Comparison of ENCODE assay signal across 9 cellular contexts in the genomic region with DNA sequence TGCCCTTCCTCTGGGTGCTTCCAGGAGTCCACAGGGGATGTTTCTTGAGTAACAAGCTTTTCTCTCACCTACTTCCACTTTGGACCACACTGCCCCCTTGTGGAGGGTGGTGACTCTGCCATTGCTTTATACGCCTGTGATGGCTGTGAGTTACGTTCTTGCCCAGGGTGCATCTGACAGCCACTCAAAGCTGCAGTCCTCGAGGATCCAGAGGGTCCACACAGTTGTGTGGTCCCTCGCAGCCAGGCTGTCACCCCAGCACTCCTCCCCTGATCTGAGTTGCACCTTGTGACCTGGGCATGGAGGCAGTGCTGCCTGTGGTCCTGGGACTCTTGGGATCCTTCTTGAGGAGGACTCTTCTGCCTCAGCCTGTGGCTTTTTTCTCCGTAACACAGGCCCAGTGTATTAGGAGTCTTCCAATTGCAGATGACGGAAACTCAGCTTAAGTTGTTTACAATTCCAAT. TPM values are rescaled to one million over a fixed set of nuclear protein-coding genes. Genes with fewer than 3 reads are reported as not detected.
DNase-seq lines count a peak whose midpoint lies in the region; TF ChIP-seq lines count a peak whose summit lies in the region.
"Had no signal": no experiment of that assay in that cellular context is flagged by ENCODE, and none has a peak within 500 bp of the region (broad histone marks: within the 10 kb centered on the region; RNA-seq: fewer than 3 reads in every experiment).

No MANE protein-coding gene starts in this region.

- no peak overlapping the region for H3K4me3 Mint-ChIP-seq in activated T-helper 1 cell treated with anti-CD3 and anti-CD28 coated beads, Interleukin-12 subunit alpha, Interleukin-12 subunit beta, Interleukin-2, Interleukin-4 antibody, amounts not matched to agents 30 ng/mL and 10 ng/mL and 1 ng/mL, durations not matched to agents 14 hours and 24 hours and 36 hours
- H3K4me3 Mint-ChIP-seq in osteocyte (ENCODE audit: unreplicated experiment), result no peak overlapping the region

- peaks cover 11% of the 10 kb centered on the region for H3F3A ChIP-seq in GM23248 (ENCODE audit: insufficient read depth)

- intact Hi-C loops in activated T-helper 1 cell treated with anti-CD3 and anti-CD28 coated beads, Interleukin-12 subunit alpha, Interleukin-12 subunit beta, Interleukin-2, Interleukin-4 antibody, amounts not matched to agents 30 ng/mL and 10 ng/mL and 1 ng/mL, durations not matched to agents 14 hours and 24 hours and 36 hours (cut with micrococcal nuclease), result loop anchor here (1.0 to 2.0 kb wide), 4 partner anchors 224 to 855 kb away; partner anchors contain the start of gene CEP70
- intact Hi-C loops in tibial artery (cut with DNase I; ENCODE audit: low total_unique reads), result loop anchor here (10.0 kb wide), 1 partner anchor 509 kb away; no protein-coding TSS in a partner anchor

- H3K9me2 ChIP-seq in GM23248 (ENCODE audit: insufficient read depth), result no peaks in the 10 kb centered on the region

- no peak overlapping the region for H3K4me3 ChIP-seq in GM23248
- no peak overlapping the region for H3K4me3 ChIP-seq in LNCaP clone FGC (ENCODE audit: low read depth, low read length)
- no peak overlapping the region for H3K4me3 ChIP-seq in fibroblast of villous mesenchyme (ENCODE audit: low read depth, low read length)
- H3K4me3 ChIP-seq in tibial artery, result no peak overlapping the region

- H3K4me1 Mint-ChIP-seq in activated T-helper 1 cell treated with anti-CD3 and anti-CD28 coated beads, Interleukin-12 subunit alpha, Interleukin-12 subunit beta, Interleukin-2, Interleukin-4 antibody, amounts not matched to agents 30 ng/mL and 10 ng/mL and 1 ng/mL, durations not matched to agents 14 hours and 24 hours and 36 hours (ENCODE audit: low read depth), result peaks cover 4% of the 10 kb centered on the region
- peaks cover 12% of the 10 kb centered on the region for H3K4me1 Mint-ChIP-seq in osteocyte (ENCODE audit: unreplicated experiment)

- H3K36me3 ChIP-seq in GM23248 (ENCODE audit: low read depth), result no peaks in the 10 kb centered on the region
- no peaks in the 10 kb centered on the region for H3K36me3 ChIP-seq in tibial artery

- no peaks in the 10 kb centered on the region for H3K27me3 ChIP-seq in GM23248 (replicated peaks; ENCODE audit: insufficient read depth)
- no peaks in the 10 kb centered on the region for H3K27me3 ChIP-seq in tibial artery

- H3K27me3 Mint-ChIP-seq in activated T-helper 1 cell treated with anti-CD3 and anti-CD28 coated beads, Interleukin-12 subunit alpha, Interleukin-12 subunit beta, Interleukin-2, Interleukin-4 antibody, amounts not matched to agents 30 ng/mL and 10 ng/mL and 1 ng/mL, durations not matched to agents 14 hours and 24 hours and 36 hours (ENCODE audit: insufficient read depth), result peaks cover 16% of the 10 kb centered on the region
- peaks cover 10% of the 10 kb centered on the region for H3K27me3 Mint-ChIP-seq in osteocyte (ENCODE audit: unreplicated experiment)

- in situ Hi-C loops in GM23248 (cut with MboI), result loop anchor here (25.0 kb wide), 1 partner anchor 461 kb away; no protein-coding TSS in a partner anchor

- no peaks in the 10 kb centered on the region for H4K20me1 ChIP-seq in GM23248 (ENCODE audit: insufficient read depth)

- H3K27ac ChIP-seq in GM23248 (no peak overlapping the region), tibial artery (no peak overlapping the region)

- peaks cover 15% of the 10 kb centered on the region for H3K4me1 ChIP-seq in GM23248 (ENCODE audit: insufficient read depth)
- H3K4me1 ChIP-seq in tibial artery, result peaks cover 0 to 12% (median 5%) of the 10 kb centered on the region in 4 donors

- peak; percentile 87 for DNase-seq in Daoy (ENCODE audit: low read depth)
- peak; percentile 81 for DNase-seq in GM23248
- peak; percentile 64 for DNase-seq in LNCaP clone FGC (ENCODE audit: low read depth)
- DNase-seq in RPMI8226, result peak; percentile 89
- DNase-seq in activated T-helper 1 cell treated with anti-CD3 and anti-CD28 coated beads, Interleukin-12 subunit alpha, Interleukin-12 subunit beta, Interleukin-2, Interleukin-4 antibody, amounts not matched to agents 30 ng/mL and 10 ng/mL and 1 ng/mL, durations not matched to agents 14 hours and 24 hours and 36 hours (ENCODE audit: low spot score), result peak; percentile 74
- DNase-seq in fibroblast of villous mesenchyme (ENCODE audit: low read depth), result peak; percentile 84
- peak; percentile 93 for DNase-seq in osteocyte (ENCODE audit: extremely low spot score, unreplicated experiment)
- peak; percentile 79 to 85 for DNase-seq in tibial artery

- no peaks in the 10 kb centered on the region for H3K36me3 Mint-ChIP-seq in activated T-helper 1 cell treated with anti-CD3 and anti-CD28 coated beads, Interleukin-12 subunit alpha, Interleukin-12 subunit beta, Interleukin-2, Interleukin-4 antibody, amounts not matched to agents 30 ng/mL and 10 ng/mL and 1 ng/mL, durations not matched to agents 14 hours and 24 hours and 36 hours (ENCODE audit: low read depth)
- no peaks in the 10 kb centered on the region for H3K36me3 Mint-ChIP-seq in osteocyte (ENCODE audit: unreplicated experiment)

- H3K4me2 ChIP-seq in GM23248 (ENCODE audit: unreplicated experiment), result no peak overlapping the region

- no peak overlapping the region for H3K27ac Mint-ChIP-seq in activated T-helper 1 cell treated with anti-CD3 and anti-CD28 coated beads, Interleukin-12 subunit alpha, Interleukin-12 subunit beta, Interleukin-2, Interleukin-4 antibody, amounts not matched to agents 30 ng/mL and 10 ng/mL and 1 ng/mL, durations not matched to agents 14 hours and 24 hours and 36 hours
- H3K27ac Mint-ChIP-seq in osteocyte (ENCODE audit: unreplicated experiment), result no peak overlapping the region

- 20 to 24% methylated on average over 6 of the region's 6 CpGs for WGBS in GM23248 (ENCODE audit: low coverage in 1 of 2, low lambda C conversion rate in 2 of 2, missing lambda C conversion rate in 2 of 2), 2 experiments

- no peaks in the 10 kb centered on the region for H3K9me3 Mint-ChIP-seq in activated T-helper 1 cell treated with anti-CD3 and anti-CD28 coated beads, Interleukin-12 subunit alpha, Interleukin-12 subunit beta, Interleukin-2, Interleukin-4 antibody, amounts not matched to agents 30 ng/mL and 10 ng/mL and 1 ng/mL, durations not matched to agents 14 hours and 24 hours and 36 hours
- no peaks in the 10 kb centered on the region for H3K9me3 Mint-ChIP-seq in osteocyte (ENCODE audit: unreplicated experiment)

- H3K9me3 ChIP-seq in GM23248 (ENCODE audit: low read depth), result no peaks in the 10 kb centered on the region
- no peaks in the 10 kb centered on the region for H3K9me3 ChIP-seq in tibial artery

- TF ChIP-seq CTCF in LNCaP clone FGC (IDR thresholded peaks at IDR 0.05; ENCODE audit: control insufficient read depth, extremely low read depth, insufficient read depth), result peak; percentile 98
- TF ChIP-seq CTCF in fibroblast of villous mesenchyme (IDR thresholded peaks at IDR 0.05; ENCODE audit: insufficient read depth, low read depth, low read length), result peak; percentile 95
- TF ChIP-seq CTCF in osteocyte (IDR thresholded peaks at IDR 0.05), result peak; percentile 89
- peak; percentile 68 to 83 for TF ChIP-seq CTCF in tibial artery (IDR thresholded peaks at IDR 0.05)

- no peak overlapping the region for H3K9ac ChIP-seq in GM23248

- no peak overlapping the region for H2AFZ ChIP-seq in GM23248

- H3K79me2 ChIP-seq in GM23248 (ENCODE audit: insufficient read depth), result no peaks in the 10 kb centered on the region

RNA-seq across cellular contexts. Expression of gene FOXL2, which starts 23.4 kb away (rescaled TPM):
- 8.0 and 9.0 TPM in 2 replicates for total RNA-seq in Daoy (2014; rRNA removed; shearing (Covaris generic))
- total RNA-seq in GM23248 (2014; rRNA removed; shearing (Covaris generic)), result 3.6 and 3.7 TPM in 2 replicates
- 0.71 and 0.85 TPM in 2 replicates for polyA plus RNA-seq in GM23248 (2016; fragmentation: Nextera tagmentation; extraction: Ambion mirVana)
- not detected in 2 replicates for total RNA-seq in activated T-helper 1 cell treated with anti-CD3 and anti-CD28 coated beads, Interleukin-12 subunit alpha, Interleukin-12 subunit beta, Interleukin-2, Interleukin-4 antibody, amounts not matched to agents 30 ng/mL and 10 ng/mL and 1 ng/mL, durations not matched to agents 14 hours and 24 hours and 36 hours
- total RNA-seq in fibroblast of villous mesenchyme (49.7 and 52.8 TPM in 2 replicates), osteocyte (0.21 and 0.24 TPM in 2 replicates)

RNA-seq across cellular contexts. Expression of gene FOXL2NB, which starts 23.5 kb away (rescaled TPM):
- total RNA-seq in Daoy (2014; rRNA removed; shearing (Covaris generic)), result 4.1 and 7.2 TPM in 2 replicates
- total RNA-seq in GM23248 (2014; rRNA removed; shearing (Covaris generic)), result 0.54 and 2.5 TPM in 2 replicates
- polyA plus RNA-seq in GM23248 (2016; fragmentation: Nextera tagmentation; extraction: Ambion mirVana), result 1.2 and 1.5 TPM in 2 replicates
- total RNA-seq in activated T-helper 1 cell treated with anti-CD3 and anti-CD28 coated beads, Interleukin-12 subunit alpha, Interleukin-12 subunit beta, Interleukin-2, Interleukin-4 antibody, amounts not matched to agents 30 ng/mL and 10 ng/mL and 1 ng/mL, durations not matched to agents 14 hours and 24 hours and 36 hours, result not detected in 2 replicates
- total RNA-seq in fibroblast of villous mesenchyme, result 61.8 and 101 TPM in 2 replicates
- 0.21 TPM in 1 of 2 replicates, not detected in the other for total RNA-seq in osteocyte
- total RNA-seq: glomerular endothelial cell had no signal
